Comparison of ENCODE assay signal across 8 cellular contexts in the genomic region with DNA sequence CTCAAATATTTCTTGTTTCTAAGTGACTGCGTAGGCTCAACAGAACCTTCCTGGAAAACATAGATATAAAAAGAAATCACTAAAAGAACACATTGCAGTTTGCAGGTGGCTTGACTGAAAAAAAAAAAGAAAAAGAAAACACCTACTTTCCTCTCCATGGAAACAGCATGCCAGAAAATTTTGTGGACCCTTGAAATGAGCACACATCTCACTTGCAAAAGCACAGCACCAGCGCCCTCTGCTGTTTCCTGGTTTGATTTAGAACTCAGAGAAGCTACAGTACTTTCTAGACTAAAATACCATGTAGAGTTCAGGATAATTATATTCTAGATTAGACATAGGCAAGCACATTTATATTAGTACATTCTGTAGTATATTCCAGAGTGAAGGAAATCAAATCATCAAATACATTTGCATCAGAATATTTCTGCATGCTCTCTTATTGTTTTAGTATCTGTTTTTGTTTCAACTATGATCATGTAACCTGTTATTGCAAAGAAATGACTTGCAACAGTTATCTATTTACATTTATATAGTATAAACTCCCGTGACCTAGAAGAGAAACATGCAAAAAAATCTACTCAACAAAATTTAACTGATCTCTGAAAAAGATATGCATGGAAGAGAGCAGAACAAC. TPM values are rescaled to one million over a fixed set of nuclear protein-coding genes. Genes with fewer than 3 reads are reported as not detected.
A peak's percentile ranks its signal among the peaks of the same experiment; 100 is the strongest.
DNase-seq lines count a peak whose midpoint lies in the region; ATAC-seq and TF ChIP-seq lines count a peak whose summit lies in the region.

No MANE protein-coding gene starts in this region.

- H3K27me3 ChIP-seq in heart left ventricle, result no peaks in the 10 kb centered on the region

- TF ChIP-seq POLR2A in heart left ventricle (IDR thresholded peaks at IDR 0.05), result no peak

- H3K4me1 ChIP-seq in heart left ventricle, result no peaks in the 10 kb centered on the region

- no peak overlapping the region for H3K27ac Mint-ChIP-seq in activated naive CD4-positive, alpha-beta T cell treated with anti-CD3 and anti-CD28 coated beads, Interleukin-2, amount 50 U/mL, for 72 hours

- DNase-seq in DMS79 treated with DMSO at 0.1 percent for 48 hours (lab: John Stamatoyannopoulos, UW) (peak; percentile 64), MV-4-11 (lab: John Stamatoyannopoulos, UW) (peak; percentile 64), SKM-1 treated with dmso at 0.1 percent for 144 hours (lab: John Stamatoyannopoulos, UW; ENCODE audit: unreplicated experiment) (peak; percentile 41), heart left ventricle (peak in 4 of 5 donors; percentile 67 to 85 (median 70)), pulmonary artery endothelial cell (ENCODE audit: low read depth, low spot score) (peak; percentile 50)
- DNase-seq in activated naive CD4-positive, alpha-beta T cell treated with anti-CD3 and anti-CD28 coated beads, Interleukin-2, amount 50 U/mL, for 72 hours (ENCODE audit: low spot score in 2 of 2), result peak in 1 of 2 donors; percentile 76

- WGBS in heart left ventricle, 4 donors, result 34 to 37% (median 35%) methylated on average over 3 of the region's 3 CpGs

- no peak overlapping the region for H3K4me3 ChIP-seq in heart left ventricle

- no peaks in the 10 kb centered on the region for H3K36me3 ChIP-seq in heart left ventricle

- no peaks in the 10 kb centered on the region for H3K9me3 ChIP-seq in heart left ventricle

- H3K27ac ChIP-seq in heart left ventricle, result no peak overlapping the region

- H3K9me3 Mint-ChIP-seq in activated naive CD4-positive, alpha-beta T cell treated with anti-CD3 and anti-CD28 coated beads, Interleukin-2, amount 50 U/mL, for 72 hours, result no peaks in the 10 kb centered on the region

- peak; percentile 39 to 43 for ATAC-seq in activated naive CD4-positive, alpha-beta T cell treated with anti-CD3 and anti-CD28 coated beads, Interleukin-2, amount 50 U/mL, for 72 hours
- ATAC-seq in heart left ventricle, result peak in 3 of 4 donors; percentile 53 to 71 (median 56)
- ATAC-seq in HG02884 (IDR thresholded peaks at IDR 0.05; ENCODE audit: unreplicated experiment), result no peak
- ATAC-seq in HG03442 (IDR thresholded peaks at IDR 0.05; ENCODE audit: unreplicated experiment), result no peak

- H3K36me3 Mint-ChIP-seq in activated naive CD4-positive, alpha-beta T cell treated with anti-CD3 and anti-CD28 coated beads, Interleukin-2, amount 50 U/mL, for 72 hours, result no peaks in the 10 kb centered on the region

- peak; percentile 59 to 85 (median 78) for TF ChIP-seq CTCF in heart left ventricle (IDR thresholded peaks at IDR 0.05)

- intact Hi-C loops in heart left ventricle (cut with DNase I), result loop anchor here (1.0 to 10.0 kb wide), 13 partner anchors 212 to 743 kb away; a partner anchor contains a TSS

RNA-seq across cellular contexts. Expression of a gene that starts 22.3 kb away (rescaled TPM):
- 10 to 100 TPM; 25.0 to 26.9 TPM for total RNA-seq in activated naive CD4-positive, alpha-beta T cell treated with anti-CD3 and anti-CD28 coated beads, Interleukin-2, amount 50 U/mL, for 72 hours
- total RNA-seq in heart left ventricle, result 10 to 100 TPM; 18.5 to 53.7 (median 28.4) TPM
- polyA plus RNA-seq in heart left ventricle, result 1 to 10 TPM; 4.8 to 6.8 TPM
- 29.7 and 42.0 TPM in 2 replicates for total RNA-seq in pulmonary artery endothelial cell

Comparison
In these comparisons a context has a peak if more than half of its experiments do, and no peak if none do; other contexts are left out.
1. ATAC-seq: peak in activated naive CD4-positive, alpha-beta T cell treated with anti-CD3 and anti-CD28 coated beads, Interleukin-2, amount 50 U/mL, for 72 hours (2 of 2) and heart left ventricle (3 of 4); none in HG02884 (single experiment) and HG03442 (single experiment).